ENCODE assay signal across 1 cellular context in genomic region chr4:52843958-52844357, GRCh38.
TF ChIP-seq lines count a peak whose summit lies in the region.

No MANE protein-coding gene starts in this region.

TF ChIP-seq in GM23338, 12 proteins besides CTCF, POLR2A, EP300 and RAD21 (continued from another document):
- TF ChIP-seq ZNF462 (CRISPR knock-in tag; IDR thresholded peaks at IDR 0.05) = no peak
- no peak for TF ChIP-seq EZH2phosphoT487 (IDR thresholded peaks at IDR 0.05; ENCODE audit: unreplicated experiment)
- TF ChIP-seq STAT1 (IDR thresholded peaks at IDR 0.05; ENCODE audit: unreplicated experiment) = no peak
- TF ChIP-seq EZH2 (IDR thresholded peaks at IDR 0.05; ENCODE audit: low read depth, unreplicated experiment) = no peak
- TF ChIP-seq CREB1 (CRISPR knock-in tag; IDR thresholded peaks at IDR 0.05; ENCODE audit: low read depth) = no peak
- no peak for TF ChIP-seq JUNB (IDR thresholded peaks at IDR 0.05; ENCODE audit: unreplicated experiment)
- no peak for TF ChIP-seq REST (IDR thresholded peaks at IDR 0.05; ENCODE audit: unreplicated experiment)
- TF ChIP-seq ZNF114 (CRISPR knock-in tag; IDR thresholded peaks at IDR 0.05) = no peak
